Comparison of ENCODE assay signal across 8 cellular contexts in the genomic region with DNA sequence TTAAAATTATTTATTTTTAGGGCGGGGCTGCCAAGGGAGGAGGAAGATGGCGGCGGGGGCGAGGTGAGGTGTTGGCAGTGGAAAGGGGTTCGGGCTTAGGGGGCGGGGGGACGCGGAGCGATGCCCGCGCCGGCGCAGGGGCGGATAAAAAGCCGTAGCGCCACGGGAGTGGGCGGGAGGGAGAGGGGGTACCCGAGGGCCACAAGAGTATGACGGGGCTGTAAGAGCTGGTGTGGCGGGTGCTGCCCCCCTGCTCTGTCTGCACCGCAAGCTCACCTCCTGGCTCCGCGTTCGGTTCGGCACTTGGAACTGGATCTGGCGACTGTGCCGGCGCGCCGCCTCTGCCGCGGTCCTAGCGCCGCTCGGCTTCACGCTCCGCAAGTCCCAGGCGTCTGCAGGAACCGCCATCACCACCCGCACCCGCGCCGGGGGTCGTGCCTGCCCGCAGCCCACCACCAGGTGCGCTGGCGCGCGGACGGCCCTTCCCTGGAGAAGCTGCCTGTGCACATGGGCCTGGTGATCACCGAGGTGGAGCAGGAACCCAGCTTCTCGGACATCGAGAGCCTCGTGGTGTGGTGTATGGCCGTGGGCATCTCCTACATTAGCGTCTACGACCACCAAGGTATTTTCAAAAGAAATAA.
DNase-seq lines count a peak whose midpoint lies in the region; ATAC-seq and TF ChIP-seq lines count a peak whose summit lies in the region.

No MANE protein-coding gene starts in this region.

- dilution Hi-C loops in IMR-90 (cut with HindIII; ENCODE audit: low sequenced_read_pairs, unreplicated experiment): no loop called here

- H3K27me3 ChIP-seq in IMR-90 (ENCODE audit: control insufficient read depth, insufficient read depth, low read length) (no peaks in the 10 kb centered on the region; the same call in 1 of the 2 replicates), right cardiac atrium (ENCODE audit: control insufficient read depth, insufficient read depth) (no peaks in the 10 kb centered on the region), trophoblast cell (ENCODE audit: insufficient read depth, low read length) (no peaks in the 10 kb centered on the region)

- TF ChIP-seq CTCF in IMR-90 (conservative IDR thresholded peaks at IDR 0.05; ENCODE audit: low read depth, low read length): no peak

- H3K23ac ChIP-seq in IMR-90 (ENCODE audit: low read depth, low read length): no peak overlapping the region
- no peak overlapping the region for H3K23ac ChIP-seq in trophoblast cell (ENCODE audit: low read length)

- H3K18ac ChIP-seq in IMR-90 (ENCODE audit: low read depth, low read length) (no peak overlapping the region), trophoblast cell (ENCODE audit: low read length) (peak overlapping the region; percentile 25)

- no peaks in the 10 kb centered on the region for H3K36me3 ChIP-seq in IMR-90 (ENCODE audit: control insufficient read depth, insufficient read depth, low read length)
- peaks cover 0 to 1% of the 10 kb centered on the region in 2 experiments for H3K36me3 ChIP-seq in trophoblast cell (ENCODE audit: control insufficient read depth in 1 of 2, insufficient read depth in 2 of 2, low read length in 2 of 2)

- peak overlapping the region; percentile 77 for H3K4me2 ChIP-seq in IMR-90 (ENCODE audit: low read depth, low read length)
- peak overlapping the region; percentile 67 for H3K4me2 ChIP-seq in trophoblast cell (ENCODE audit: low read length)

- no peak for TF ChIP-seq POLR2A in IMR-90 (IDR thresholded peaks at IDR 0.05; ENCODE audit: low read depth, low read length)

- H2AK9ac ChIP-seq in IMR-90 (replicated peaks; ENCODE audit: low read depth, low read length, poor library complexity): no peak overlapping the region

- no peak overlapping the region for H3K27ac Mint-ChIP-seq in activated naive CD8-positive, alpha-beta T cell treated with anti-CD3 and anti-CD28 coated beads for 36 hours

- CTCF ChIA-PET in IMR-90 (lab: Yijun Ruan, JAX): no interaction called here

- H3K36me3 Mint-ChIP-seq in activated naive CD8-positive, alpha-beta T cell treated with anti-CD3 and anti-CD28 coated beads for 36 hours: no peaks in the 10 kb centered on the region

- no peaks in the 10 kb centered on the region for H4K20me1 ChIP-seq in IMR-90 (ENCODE audit: insufficient read depth, low read length)

- in situ Hi-C loops in IMR-90 (cut with MboI; ENCODE audit: low sequenced_read_pairs): no loop called here

- POLR2A ChIA-PET in IMR-90 (lab: Charles Lee; ENCODE audit: unreplicated experiment): no interaction called here

- H4K91ac ChIP-seq in IMR-90 (ENCODE audit: insufficient read depth, low read depth, low read length): no peak overlapping the region
- H4K91ac ChIP-seq in trophoblast cell (ENCODE audit: low read depth, low read length): peak overlapping the region; percentile 7

- H3K4ac ChIP-seq in IMR-90 (ENCODE audit: low read depth, low read length) (no peak overlapping the region), trophoblast cell (ENCODE audit: low read depth, low read length) (peak overlapping the region; percentile 4)

- H3K14ac ChIP-seq in IMR-90 (replicated peaks; ENCODE audit: low read depth, low read length): no peak overlapping the region
- peak overlapping the region; percentile 79 for H3K14ac ChIP-seq in trophoblast cell (ENCODE audit: low read length)

- H3K56ac ChIP-seq in IMR-90 (ENCODE audit: extremely low read depth, insufficient read depth, low read length): no peak overlapping the region

- H3K79me1 ChIP-seq in IMR-90 (ENCODE audit: low read depth in 1 of 2, low read length in 2 of 2): no peaks in the 10 kb centered on the region
- peaks cover 4% of the 10 kb centered on the region for H3K79me1 ChIP-seq in trophoblast cell (ENCODE audit: low read length)

- H3K4me1 Mint-ChIP-seq in activated naive CD8-positive, alpha-beta T cell treated with anti-CD3 and anti-CD28 coated beads for 36 hours: no peaks in the 10 kb centered on the region

- ATAC-seq in GM18511 (IDR thresholded peaks at IDR 0.05; ENCODE audit: unreplicated experiment) (peak; percentile 87), IMR-90 (ENCODE audit: low read depth) (peak; percentile 93), right cardiac atrium (peak; percentile 97)

- no peak for TF ChIP-seq RAD21 in IMR-90 (IDR thresholded peaks at IDR 0.05; ENCODE audit: low read length)

- H2AK5ac ChIP-seq in IMR-90 (ENCODE audit: low read depth, low read length) (no peak overlapping the region), trophoblast cell (ENCODE audit: low read length) (no peak overlapping the region)

- H3K27ac ChIP-seq in IMR-90 (ENCODE audit: insufficient read depth, low read length) (no peak overlapping the region), right cardiac atrium (ENCODE audit: low read length) (no peak overlapping the region), trophoblast cell (ENCODE audit: low read depth, low read length) (no peak overlapping the region)

- no peaks in the 10 kb centered on the region for H3K9me3 ChIP-seq in IMR-90 (ENCODE audit: control insufficient read depth, insufficient read depth, low read length)
- H3K9me3 ChIP-seq in right cardiac atrium (ENCODE audit: control insufficient read depth, low read length): no peaks in the 10 kb centered on the region
- H3K9me3 ChIP-seq in trophoblast cell (ENCODE audit: insufficient read depth, low read depth, low read length): no peaks in the 10 kb centered on the region

- no peak overlapping the region for H2BK20ac ChIP-seq in IMR-90 (ENCODE audit: low read depth, low read length)

- H3K4me1 ChIP-seq in IMR-90 (ENCODE audit: control insufficient read depth, insufficient read depth, low read length): no peaks in the 10 kb centered on the region
- H3K4me1 ChIP-seq in right cardiac atrium (ENCODE audit: control insufficient read depth, insufficient read depth, low read length): no peaks in the 10 kb centered on the region
- H3K4me1 ChIP-seq in trophoblast cell (ENCODE audit: control insufficient read depth in 1 of 2, insufficient read depth in 2 of 2, low read length in 2 of 2): no peaks in the 10 kb centered on the region

- peaks cover 4% of the 10 kb centered on the region for H3K79me2 ChIP-seq in trophoblast cell (ENCODE audit: control insufficient read depth, insufficient read depth, low read length, poor library complexity)

- peaks cover 79% of the 10 kb centered on the region for H3K27me3 Mint-ChIP-seq in activated naive CD8-positive, alpha-beta T cell treated with anti-CD3 and anti-CD28 coated beads for 36 hours

- peak overlapping the region; percentile 25 for H2BK12ac ChIP-seq in trophoblast cell (ENCODE audit: low read length)

- no peak overlapping the region for H4K8ac ChIP-seq in IMR-90 (ENCODE audit: low read depth in 2 of 2, low read length in 2 of 2)
- H4K8ac ChIP-seq in trophoblast cell (ENCODE audit: low read depth, low read length): peak overlapping the region; percentile 93

- H3K4me3 ChIP-seq in IMR-90 (ENCODE audit: insufficient read depth, low read depth, low read length) (peak overlapping the region; percentile 64), right cardiac atrium (ENCODE audit: low read length) (peak overlapping the region; percentile 51), trophoblast cell (ENCODE audit: low read depth, low read length) (peak overlapping the region; percentile 84)

- H4K12ac ChIP-seq in trophoblast cell (ENCODE audit: low read depth, low read length): peak overlapping the region; percentile 34

- no peaks in the 10 kb centered on the region for H3K9me1 ChIP-seq in IMR-90 (ENCODE audit: insufficient read depth, low read length)

- no peak overlapping the region for H2BK15ac ChIP-seq in IMR-90 (ENCODE audit: low read depth, low read length)

- H2BK120ac ChIP-seq in IMR-90 (ENCODE audit: low read depth, low read length): no peak overlapping the region
- peak overlapping the region; percentile 52 for H2BK120ac ChIP-seq in trophoblast cell (ENCODE audit: insufficient read depth, low read length, poor library complexity)

- H3K4me3 Mint-ChIP-seq in activated naive CD8-positive, alpha-beta T cell treated with anti-CD3 and anti-CD28 coated beads for 36 hours: peak overlapping the region; percentile 59

- no peak overlapping the region for H2BK5ac ChIP-seq in IMR-90 (ENCODE audit: low read depth, low read length, poor library complexity, severe bottlenecking)
- no peak overlapping the region for H2BK5ac ChIP-seq in trophoblast cell (ENCODE audit: low read depth, low read length, poor library complexity)

- H3K9me3 Mint-ChIP-seq in activated naive CD8-positive, alpha-beta T cell treated with anti-CD3 and anti-CD28 coated beads for 36 hours: no peaks in the 10 kb centered on the region

- H3K9ac ChIP-seq in IMR-90 (ENCODE audit: low read depth, low read length): no peak overlapping the region
- no peak overlapping the region for H3K9ac ChIP-seq in trophoblast cell (ENCODE audit: low read length)

- H2AFZ ChIP-seq in IMR-90 (replicated peaks; ENCODE audit: low read length, poor library complexity) (peak overlapping the region; percentile 91), trophoblast cell (ENCODE audit: insufficient read depth, low read length, poor library complexity) (peak overlapping the region; percentile 92)

- 0% methylated on average over 5 of the region's 58 CpGs; no CpG with 5 or more reads in 1 of the 2 experiments for WGBS in IMR-90 (ENCODE audit: extremely low coverage in 2 of 2, insufficient read length in 1 of 2), 2 experiments
- WGBS in right cardiac atrium: 2% methylated on average over 58 of the region's 58 CpGs
- WGBS in trophoblast cell (ENCODE audit: extremely low coverage, insufficient coverage, insufficient read length): no CpG with 5 or more reads among the region's 58 CpGs

- H4K5ac ChIP-seq in IMR-90 (ENCODE audit: low read depth, low read length): no peak overlapping the region

- DNase-seq in AG08396 (ENCODE audit: low spot score) (peak; percentile 63), IMR-90 (peak; percentile 17), right cardiac atrium (peak; percentile 53 to 83 (median 79)), trophoblast cell (peak; percentile 57), NCI-H1694 treated with DMSO at 0.1 percent for 48 hours (lab: John Stamatoyannopoulos, UW) (no peak), NCI-H146 (lab: John Stamatoyannopoulos, UW) (no peak)
- DNase-seq in activated naive CD8-positive, alpha-beta T cell treated with anti-CD3 and anti-CD28 coated beads for 36 hours: no peak

- intact Hi-C loops in IMR-90 (cut with micrococcal nuclease): no loop called here
- intact Hi-C loops in right cardiac atrium (cut with DNase I): no loop called here

- BruUV-seq in IMR-90 (replicated peaks; lab: Mats Ljungman, UMichigan): no TSS peak

TF ChIP-seq in IMR-90, 13 proteins besides CTCF, POLR2A, EP300 and RAD21 (continues in another document):
- no peak for TF ChIP-seq RFX5 (IDR thresholded peaks at IDR 0.05; ENCODE audit: low read depth, low read length)
- TF ChIP-seq SMC3 (IDR thresholded peaks at IDR 0.05; ENCODE audit: low read depth, low read length): no peak
- no peak for TF ChIP-seq MAZ (IDR thresholded peaks at IDR 0.05; ENCODE audit: borderline replicate concordance, low read depth, low read length)

Comparison
In these comparisons a context has a peak if more than half of its experiments do, and no peak if none do; other contexts are left out.
1. DNase-seq: peak in AG08396 (single experiment), IMR-90 (single experiment), right cardiac atrium (3 of 3) and trophoblast cell (2 of 2); none in activated naive CD8-positive, alpha-beta T cell treated with anti-CD3 and anti-CD28 coated beads for 36 hours (single experiment), NCI-H1694 treated with DMSO at 0.1 percent for 48 hours (single experiment) and NCI-H146 (single experiment).
2. Peak in every context shown above with its lines, with median percentiles within 50 percentile points of each other: ATAC-seq and H3K4me3 ChIP-seq.